Comparison of ENCODE assay signal across 20 cellular contexts in genomic region chr4:27007507-27007906, GRCh38.
A peak's percentile ranks its signal among the peaks of the same experiment; 100 is the strongest.
DNase-seq lines count a peak whose midpoint lies in the region; ATAC-seq and TF ChIP-seq lines count a peak whose summit lies in the region.
"Had no signal": no experiment of that assay in that cellular context is flagged by ENCODE, and none has a peak within 500 bp of the region (broad histone marks: within the 10 kb centered on the region; RNA-seq: fewer than 3 reads in every experiment).

No MANE protein-coding gene starts in this region.

- peaks cover 6% of the 10 kb centered on the region for H3K36me3 Mint-ChIP-seq in natural killer cell treated with Interleukin-12 subunit alpha and Interleukin-12 subunit beta and Interleukin-15 and Interleukin-18, amount 100 ng/mL, for 72 hours
- H3K36me3 Mint-ChIP-seq in natural killer cell = peaks cover 5% of the 10 kb centered on the region
- peaks cover 80% of the 10 kb centered on the region for H3K36me3 Mint-ChIP-seq in activated T-helper 17 cell treated with anti-CD3 and anti-CD28 coated beads, Interleukin-2, amount 50 U/mL, for 72 hours (ENCODE audit: low read depth)
- H3K36me3 Mint-ChIP-seq in memory B cell = peaks cover 15% of the 10 kb centered on the region
- H3K36me3 Mint-ChIP-seq in type B pancreatic cell = no peaks in the 10 kb centered on the region

- H3K9me3 Mint-ChIP-seq in natural killer cell treated with Interleukin-12 subunit alpha and Interleukin-12 subunit beta and Interleukin-15 and Interleukin-18, amount 100 ng/mL, for 72 hours = no peaks in the 10 kb centered on the region
- H3K9me3 Mint-ChIP-seq in natural killer cell = no peaks in the 10 kb centered on the region
- no peaks in the 10 kb centered on the region for H3K9me3 Mint-ChIP-seq in activated T-helper 17 cell treated with anti-CD3 and anti-CD28 coated beads, Interleukin-2, amount 50 U/mL, for 72 hours
- H3K9me3 Mint-ChIP-seq in memory B cell = no peaks in the 10 kb centered on the region
- H3K9me3 Mint-ChIP-seq in type B pancreatic cell = no peaks in the 10 kb centered on the region
- H3K9me3 Mint-ChIP-seq: nephron had no signal

- H3K4me3 Mint-ChIP-seq in natural killer cell treated with Interleukin-12 subunit alpha and Interleukin-12 subunit beta and Interleukin-15 and Interleukin-18, amount 100 ng/mL, for 72 hours = no peak overlapping the region
- H3K4me3 Mint-ChIP-seq in natural killer cell = no peak overlapping the region
- no peak overlapping the region for H3K4me3 Mint-ChIP-seq in activated T-helper 17 cell treated with anti-CD3 and anti-CD28 coated beads, Interleukin-2, amount 50 U/mL, for 72 hours
- no peak overlapping the region for H3K4me3 Mint-ChIP-seq in memory B cell
- no peak overlapping the region for H3K4me3 Mint-ChIP-seq in type B pancreatic cell
- H3K4me3 Mint-ChIP-seq: nephron had no signal

- intact Hi-C loops in natural killer cell (cut with micrococcal nuclease) = no loop called here

- DNase-seq in natural killer cell treated with Interleukin-12 subunit alpha and Interleukin-12 subunit beta and Interleukin-15 and Interleukin-18, amount 100 ng/mL, for 72 hours (ENCODE audit: low spot score) = no peak
- no peak for DNase-seq in natural killer cell
- DNase-seq in memory B cell (ENCODE audit: low spot score in 2 of 2) = no peak
- DNase-seq in kidney tubule cell (ENCODE audit: low spot score) = no peak
- no peak for DNase-seq in NCI-H1092 (lab: John Stamatoyannopoulos, UW)
- DNase-seq in type B pancreatic cell (ENCODE audit: extremely low spot score, unreplicated experiment) = no peak
- DNase-seq: activated effector memory CD4-positive, alpha-beta T cell treated with Interleukin-2 at 50 U/mL for 16 hours; Calu3; dorsolateral prefrontal cortex; GF-D8; MV-4-11; NCI-H82; retina; SW 1271; thyroid gland; WERI-Rb-1 had no signal

- TF ChIP-seq CTCF in natural killer cell (IDR thresholded peaks at IDR 0.05) = no peak
- no peak for TF ChIP-seq CTCF in type B pancreatic cell (conservative IDR thresholded peaks at IDR 0.05)

- peak overlapping the region; percentile 25 to 39 for H3K27ac Mint-ChIP-seq in natural killer cell treated with Interleukin-12 subunit alpha and Interleukin-12 subunit beta and Interleukin-15 and Interleukin-18, amount 100 ng/mL, for 72 hours
- peak overlapping the region in 1 of 2 donors; percentile 66 for H3K27ac Mint-ChIP-seq in natural killer cell
- H3K27ac Mint-ChIP-seq in activated T-helper 17 cell treated with anti-CD3 and anti-CD28 coated beads, Interleukin-2, amount 50 U/mL, for 72 hours = peak overlapping the region; percentile 52
- H3K27ac Mint-ChIP-seq in memory B cell = peak overlapping the region; percentile 66
- H3K27ac Mint-ChIP-seq in type B pancreatic cell = no peak overlapping the region

- peaks cover 29 to 42% of the 10 kb centered on the region in 2 donors for H3K4me1 Mint-ChIP-seq in natural killer cell treated with Interleukin-12 subunit alpha and Interleukin-12 subunit beta and Interleukin-15 and Interleukin-18, amount 100 ng/mL, for 72 hours (ENCODE audit: low read depth in 2 of 2)
- H3K4me1 Mint-ChIP-seq in natural killer cell = peaks cover 24 to 29% of the 10 kb centered on the region in 2 donors
- peaks cover 13% of the 10 kb centered on the region for H3K4me1 Mint-ChIP-seq in activated T-helper 17 cell treated with anti-CD3 and anti-CD28 coated beads, Interleukin-2, amount 50 U/mL, for 72 hours
- H3K4me1 Mint-ChIP-seq in memory B cell = peaks cover 18% of the 10 kb centered on the region
- H3K4me1 Mint-ChIP-seq in type B pancreatic cell (ENCODE audit: unreplicated experiment) = peaks cover 33% of the 10 kb centered on the region

- H3K27me3 Mint-ChIP-seq in natural killer cell treated with Interleukin-12 subunit alpha and Interleukin-12 subunit beta and Interleukin-15 and Interleukin-18, amount 100 ng/mL, for 72 hours = no peaks in the 10 kb centered on the region
- H3K27me3 Mint-ChIP-seq in natural killer cell (ENCODE audit: low read depth in 2 of 2) (no peaks in the 10 kb centered on the region), memory B cell (no peaks in the 10 kb centered on the region), type B pancreatic cell (no peaks in the 10 kb centered on the region)
- no peaks in the 10 kb centered on the region for H3K27me3 Mint-ChIP-seq in activated T-helper 17 cell treated with anti-CD3 and anti-CD28 coated beads, Interleukin-2, amount 50 U/mL, for 72 hours

- ATAC-seq in natural killer cell treated with Interleukin-12 subunit alpha and Interleukin-12 subunit beta and Interleukin-15 and Interleukin-18, amount 100 ng/mL, for 72 hours = no peak
- ATAC-seq in natural killer cell (no peak), memory B cell (ENCODE audit: low read depth) (no peak), HG02759 (IDR thresholded peaks at IDR 0.05; ENCODE audit: unreplicated experiment) (no peak)
- no peak for ATAC-seq in activated T-helper 17 cell treated with anti-CD3 and anti-CD28 coated beads, Interleukin-2, amount 50 U/mL, for 72 hours (replicated peaks)
- ATAC-seq: A549 had no signal
